In genomic region chr22:48498526-48499331, GRCh38 we compare ENCODE assay signal across 1 cellular context.
TF ChIP-seq lines count a peak whose summit lies in the region.

No MANE protein-coding gene starts in this region.

TF ChIP-seq in H1, 55 proteins besides CTCF, POLR2A, EP300 and RAD21 (continued from another document):
- TF ChIP-seq E2F6 (IDR thresholded peaks at IDR 0.05) = no peak
- TF ChIP-seq CHD2 (IDR thresholded peaks at IDR 0.05; ENCODE audit: low read length) = no peak
- no peak for TF ChIP-seq KDM1A (IDR thresholded peaks at IDR 0.05; ENCODE audit: borderline replicate concordance, low read length)
